Comparison of ENCODE assay signal across 1 cellular context in the genomic region with DNA sequence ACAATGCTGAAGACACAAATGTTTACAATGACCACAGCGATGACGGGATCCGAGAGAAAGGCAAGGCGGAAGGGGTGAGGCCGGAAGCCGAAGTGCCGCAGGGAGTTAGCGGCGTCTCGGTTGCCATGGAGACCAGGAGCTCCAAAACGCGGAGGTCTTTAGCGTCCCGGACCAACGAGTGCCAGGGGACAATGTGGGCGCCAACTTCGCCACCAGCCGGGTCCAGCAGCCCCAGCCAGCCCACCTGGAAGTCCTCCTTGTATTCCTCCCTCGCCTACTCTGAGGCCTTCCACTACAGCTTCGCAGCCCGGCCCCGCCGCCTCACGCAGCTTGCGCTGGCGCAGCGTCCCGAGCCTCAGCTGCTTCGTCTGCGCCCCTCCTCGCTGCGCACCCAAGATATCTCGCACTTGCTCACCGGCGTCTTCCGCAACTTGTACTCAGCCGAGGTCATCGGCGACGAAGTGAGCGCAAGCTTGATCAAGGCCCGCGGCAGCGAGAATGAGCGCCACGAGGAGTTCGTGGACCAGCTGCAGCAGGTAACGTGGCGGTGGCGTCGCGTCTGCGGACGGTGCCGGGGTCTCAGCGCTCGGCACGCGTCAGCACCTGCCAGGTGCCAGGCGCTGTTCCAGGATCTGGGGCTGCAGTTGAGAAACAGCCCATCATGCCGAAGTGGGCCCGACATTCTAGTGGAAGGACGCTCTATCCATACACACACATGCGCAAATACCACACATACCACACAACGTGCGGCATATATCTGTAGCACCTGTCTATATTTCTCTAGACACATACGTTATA.
A peak's percentile ranks its signal among the peaks of the same experiment; 100 is the strongest.
TF ChIP-seq lines count a peak whose summit lies in the region.

A gene with protein sequence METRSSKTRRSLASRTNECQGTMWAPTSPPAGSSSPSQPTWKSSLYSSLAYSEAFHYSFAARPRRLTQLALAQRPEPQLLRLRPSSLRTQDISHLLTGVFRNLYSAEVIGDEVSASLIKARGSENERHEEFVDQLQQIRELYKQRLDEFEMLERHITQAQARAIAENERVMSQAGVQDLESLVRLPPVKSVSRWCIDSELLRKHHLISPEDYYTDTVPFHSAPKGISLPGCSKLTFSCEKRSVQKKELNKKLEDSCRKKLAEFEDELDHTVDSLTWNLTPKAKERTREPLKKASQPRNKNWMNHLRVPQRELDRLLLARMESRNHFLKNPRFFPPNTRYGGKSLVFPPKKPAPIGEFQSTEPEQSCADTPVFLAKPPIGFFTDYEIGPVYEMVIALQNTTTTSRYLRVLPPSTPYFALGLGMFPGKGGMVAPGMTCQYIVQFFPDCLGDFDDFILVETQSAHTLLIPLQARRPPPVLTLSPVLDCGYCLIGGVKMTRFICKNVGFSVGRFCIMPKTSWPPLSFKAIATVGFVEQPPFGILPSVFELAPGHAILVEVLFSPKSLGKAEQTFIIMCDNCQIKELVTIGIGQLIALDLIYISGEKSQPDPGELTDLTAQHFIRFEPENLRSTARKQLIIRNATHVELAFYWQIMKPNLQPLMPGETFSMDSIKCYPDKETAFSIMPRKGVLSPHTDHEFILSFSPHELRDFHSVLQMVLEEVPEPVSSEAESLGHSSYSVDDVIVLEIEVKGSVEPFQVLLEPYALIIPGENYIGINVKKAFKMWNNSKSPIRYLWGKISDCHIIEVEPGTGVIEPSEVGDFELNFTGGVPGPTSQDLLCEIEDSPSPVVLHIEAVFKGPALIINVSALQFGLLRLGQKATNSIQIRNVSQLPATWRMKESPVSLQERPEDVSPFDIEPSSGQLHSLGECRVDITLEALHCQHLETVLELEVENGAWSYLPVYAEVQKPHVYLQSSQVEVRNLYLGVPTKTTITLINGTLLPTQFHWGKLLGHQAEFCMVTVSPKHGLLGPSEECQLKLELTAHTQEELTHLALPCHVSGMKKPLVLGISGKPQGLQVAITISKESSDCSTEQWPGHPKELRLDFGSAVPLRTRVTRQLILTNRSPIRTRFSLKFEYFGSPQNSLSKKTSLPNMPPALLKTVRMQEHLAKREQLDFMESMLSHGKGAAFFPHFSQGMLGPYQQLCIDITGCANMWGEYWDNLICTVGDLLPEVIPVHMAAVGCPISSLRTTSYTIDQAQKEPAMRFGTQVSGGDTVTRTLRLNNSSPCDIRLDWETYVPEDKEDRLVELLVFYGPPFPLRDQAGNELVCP (N-terminal part only) (plus strand): TSS at position 108 of the 798 bp plus-strand sequence. CDS start 18 bp downstream, at position 126.

TF ChIP-seq in WTC11, 78 proteins besides CTCF, POLR2A, EP300 and RAD21 (continued from another document):
- TF ChIP-seq, protein P1, sequence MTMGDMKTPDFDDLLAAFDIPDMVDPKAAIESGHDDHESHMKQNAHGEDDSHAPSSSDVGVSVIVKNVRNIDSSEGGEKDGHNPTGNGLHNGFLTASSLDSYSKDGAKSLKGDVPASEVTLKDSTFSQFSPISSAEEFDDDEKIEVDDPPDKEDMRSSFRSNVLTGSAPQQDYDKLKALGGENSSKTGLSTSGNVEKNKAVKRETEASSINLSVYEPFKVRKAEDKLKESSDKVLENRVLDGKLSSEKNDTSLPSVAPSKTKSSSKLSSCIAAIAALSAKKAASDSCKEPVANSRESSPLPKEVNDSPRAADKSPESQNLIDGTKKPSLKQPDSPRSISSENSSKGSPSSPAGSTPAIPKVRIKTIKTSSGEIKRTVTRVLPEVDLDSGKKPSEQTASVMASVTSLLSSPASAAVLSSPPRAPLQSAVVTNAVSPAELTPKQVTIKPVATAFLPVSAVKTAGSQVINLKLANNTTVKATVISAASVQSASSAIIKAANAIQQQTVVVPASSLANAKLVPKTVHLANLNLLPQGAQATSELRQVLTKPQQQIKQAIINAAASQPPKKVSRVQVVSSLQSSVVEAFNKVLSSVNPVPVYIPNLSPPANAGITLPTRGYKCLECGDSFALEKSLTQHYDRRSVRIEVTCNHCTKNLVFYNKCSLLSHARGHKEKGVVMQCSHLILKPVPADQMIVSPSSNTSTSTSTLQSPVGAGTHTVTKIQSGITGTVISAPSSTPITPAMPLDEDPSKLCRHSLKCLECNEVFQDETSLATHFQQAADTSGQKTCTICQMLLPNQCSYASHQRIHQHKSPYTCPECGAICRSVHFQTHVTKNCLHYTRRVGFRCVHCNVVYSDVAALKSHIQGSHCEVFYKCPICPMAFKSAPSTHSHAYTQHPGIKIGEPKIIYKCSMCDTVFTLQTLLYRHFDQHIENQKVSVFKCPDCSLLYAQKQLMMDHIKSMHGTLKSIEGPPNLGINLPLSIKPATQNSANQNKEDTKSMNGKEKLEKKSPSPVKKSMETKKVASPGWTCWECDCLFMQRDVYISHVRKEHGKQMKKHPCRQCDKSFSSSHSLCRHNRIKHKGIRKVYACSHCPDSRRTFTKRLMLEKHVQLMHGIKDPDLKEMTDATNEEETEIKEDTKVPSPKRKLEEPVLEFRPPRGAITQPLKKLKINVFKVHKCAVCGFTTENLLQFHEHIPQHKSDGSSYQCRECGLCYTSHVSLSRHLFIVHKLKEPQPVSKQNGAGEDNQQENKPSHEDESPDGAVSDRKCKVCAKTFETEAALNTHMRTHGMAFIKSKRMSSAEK (CRISPR knock-in tag; IDR thresholded peaks at IDR 0.05; ENCODE audit: borderline replicate concordance) = no peak
- TF ChIP-seq, protein P2, sequence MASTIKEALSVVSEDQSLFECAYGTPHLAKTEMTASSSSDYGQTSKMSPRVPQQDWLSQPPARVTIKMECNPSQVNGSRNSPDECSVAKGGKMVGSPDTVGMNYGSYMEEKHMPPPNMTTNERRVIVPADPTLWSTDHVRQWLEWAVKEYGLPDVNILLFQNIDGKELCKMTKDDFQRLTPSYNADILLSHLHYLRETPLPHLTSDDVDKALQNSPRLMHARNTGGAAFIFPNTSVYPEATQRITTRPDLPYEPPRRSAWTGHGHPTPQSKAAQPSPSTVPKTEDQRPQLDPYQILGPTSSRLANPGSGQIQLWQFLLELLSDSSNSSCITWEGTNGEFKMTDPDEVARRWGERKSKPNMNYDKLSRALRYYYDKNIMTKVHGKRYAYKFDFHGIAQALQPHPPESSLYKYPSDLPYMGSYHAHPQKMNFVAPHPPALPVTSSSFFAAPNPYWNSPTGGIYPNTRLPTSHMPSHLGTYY (CRISPR knock-in tag; IDR thresholded peaks at IDR 0.05) = no peak
- TF ChIP-seq NFE2L1 (CRISPR knock-in tag; IDR thresholded peaks at IDR 0.05) = peak; percentile 76; the same call in 1 of the 2 replicates
- TF ChIP-seq NR2C2 (CRISPR knock-in tag; IDR thresholded peaks at IDR 0.05) = peak; percentile 84
- TF ChIP-seq, protein P3, sequence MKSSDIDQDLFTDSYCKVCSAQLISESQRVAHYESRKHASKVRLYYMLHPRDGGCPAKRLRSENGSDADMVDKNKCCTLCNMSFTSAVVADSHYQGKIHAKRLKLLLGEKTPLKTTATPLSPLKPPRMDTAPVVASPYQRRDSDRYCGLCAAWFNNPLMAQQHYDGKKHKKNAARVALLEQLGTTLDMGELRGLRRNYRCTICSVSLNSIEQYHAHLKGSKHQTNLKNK (CRISPR knock-in tag; IDR thresholded peaks at IDR 0.05) = no peak
- TF ChIP-seq TEAD4 (CRISPR knock-in tag; IDR thresholded peaks at IDR 0.05) = peak; percentile 73; the same call in 1 of the 2 replicates
- TF ChIP-seq CBFB (CRISPR knock-in tag; IDR thresholded peaks at IDR 0.05; ENCODE audit: low read depth) = peak; percentile 92; the same call in 1 of the 2 replicates
- TF ChIP-seq, protein P4, sequence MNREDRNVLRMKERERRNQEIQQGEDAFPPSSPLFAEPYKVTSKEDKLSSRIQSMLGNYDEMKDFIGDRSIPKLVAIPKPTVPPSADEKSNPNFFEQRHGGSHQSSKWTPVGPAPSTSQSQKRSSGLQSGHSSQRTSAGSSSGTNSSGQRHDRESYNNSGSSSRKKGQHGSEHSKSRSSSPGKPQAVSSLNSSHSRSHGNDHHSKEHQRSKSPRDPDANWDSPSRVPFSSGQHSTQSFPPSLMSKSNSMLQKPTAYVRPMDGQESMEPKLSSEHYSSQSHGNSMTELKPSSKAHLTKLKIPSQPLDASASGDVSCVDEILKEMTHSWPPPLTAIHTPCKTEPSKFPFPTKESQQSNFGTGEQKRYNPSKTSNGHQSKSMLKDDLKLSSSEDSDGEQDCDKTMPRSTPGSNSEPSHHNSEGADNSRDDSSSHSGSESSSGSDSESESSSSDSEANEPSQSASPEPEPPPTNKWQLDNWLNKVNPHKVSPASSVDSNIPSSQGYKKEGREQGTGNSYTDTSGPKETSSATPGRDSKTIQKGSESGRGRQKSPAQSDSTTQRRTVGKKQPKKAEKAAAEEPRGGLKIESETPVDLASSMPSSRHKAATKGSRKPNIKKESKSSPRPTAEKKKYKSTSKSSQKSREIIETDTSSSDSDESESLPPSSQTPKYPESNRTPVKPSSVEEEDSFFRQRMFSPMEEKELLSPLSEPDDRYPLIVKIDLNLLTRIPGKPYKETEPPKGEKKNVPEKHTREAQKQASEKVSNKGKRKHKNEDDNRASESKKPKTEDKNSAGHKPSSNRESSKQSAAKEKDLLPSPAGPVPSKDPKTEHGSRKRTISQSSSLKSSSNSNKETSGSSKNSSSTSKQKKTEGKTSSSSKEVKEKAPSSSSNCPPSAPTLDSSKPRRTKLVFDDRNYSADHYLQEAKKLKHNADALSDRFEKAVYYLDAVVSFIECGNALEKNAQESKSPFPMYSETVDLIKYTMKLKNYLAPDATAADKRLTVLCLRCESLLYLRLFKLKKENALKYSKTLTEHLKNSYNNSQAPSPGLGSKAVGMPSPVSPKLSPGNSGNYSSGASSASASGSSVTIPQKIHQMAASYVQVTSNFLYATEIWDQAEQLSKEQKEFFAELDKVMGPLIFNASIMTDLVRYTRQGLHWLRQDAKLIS (CRISPR knock-in tag; IDR thresholded peaks at IDR 0.05; ENCODE audit: borderline replicate concordance) = peak; percentile 94; the same call in 1 of the 2 replicates
- TF ChIP-seq, protein P5, sequence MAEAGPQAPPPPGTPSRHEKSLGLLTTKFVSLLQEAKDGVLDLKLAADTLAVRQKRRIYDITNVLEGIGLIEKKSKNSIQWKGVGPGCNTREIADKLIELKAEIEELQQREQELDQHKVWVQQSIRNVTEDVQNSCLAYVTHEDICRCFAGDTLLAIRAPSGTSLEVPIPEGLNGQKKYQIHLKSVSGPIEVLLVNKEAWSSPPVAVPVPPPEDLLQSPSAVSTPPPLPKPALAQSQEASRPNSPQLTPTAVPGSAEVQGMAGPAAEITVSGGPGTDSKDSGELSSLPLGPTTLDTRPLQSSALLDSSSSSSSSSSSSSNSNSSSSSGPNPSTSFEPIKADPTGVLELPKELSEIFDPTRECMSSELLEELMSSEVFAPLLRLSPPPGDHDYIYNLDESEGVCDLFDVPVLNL (CRISPR knock-in tag; IDR thresholded peaks at IDR 0.05; ENCODE audit: borderline replicate concordance, low read depth) = peak; percentile 78; the same call in 1 of the 2 replicates
- peak; percentile 85; the same call in 1 of the 2 replicates for TF ChIP-seq NR1H2 (CRISPR knock-in tag; IDR thresholded peaks at IDR 0.05)
- TF ChIP-seq ELF4 (CRISPR knock-in tag; IDR thresholded peaks at IDR 0.05; ENCODE audit: low read depth) = 0 out of 2 replicates have a peak, but pooled peaks have one; percentile 38
- 0 out of 2 replicates have a peak, but pooled peaks have one; percentile 25 for TF ChIP-seq SMAD4 (CRISPR knock-in tag; IDR thresholded peaks at IDR 0.05)
- TF ChIP-seq ZNF416 (CRISPR knock-in tag; IDR thresholded peaks at IDR 0.05) = no peak
- peak; percentile 92 for TF ChIP-seq CREB1 (CRISPR knock-in tag; IDR thresholded peaks at IDR 0.05)
- peak; percentile 94 for TF ChIP-seq SMAD3 (CRISPR knock-in tag; IDR thresholded peaks at IDR 0.05; ENCODE audit: borderline replicate concordance)
- TF ChIP-seq, protein P6, sequence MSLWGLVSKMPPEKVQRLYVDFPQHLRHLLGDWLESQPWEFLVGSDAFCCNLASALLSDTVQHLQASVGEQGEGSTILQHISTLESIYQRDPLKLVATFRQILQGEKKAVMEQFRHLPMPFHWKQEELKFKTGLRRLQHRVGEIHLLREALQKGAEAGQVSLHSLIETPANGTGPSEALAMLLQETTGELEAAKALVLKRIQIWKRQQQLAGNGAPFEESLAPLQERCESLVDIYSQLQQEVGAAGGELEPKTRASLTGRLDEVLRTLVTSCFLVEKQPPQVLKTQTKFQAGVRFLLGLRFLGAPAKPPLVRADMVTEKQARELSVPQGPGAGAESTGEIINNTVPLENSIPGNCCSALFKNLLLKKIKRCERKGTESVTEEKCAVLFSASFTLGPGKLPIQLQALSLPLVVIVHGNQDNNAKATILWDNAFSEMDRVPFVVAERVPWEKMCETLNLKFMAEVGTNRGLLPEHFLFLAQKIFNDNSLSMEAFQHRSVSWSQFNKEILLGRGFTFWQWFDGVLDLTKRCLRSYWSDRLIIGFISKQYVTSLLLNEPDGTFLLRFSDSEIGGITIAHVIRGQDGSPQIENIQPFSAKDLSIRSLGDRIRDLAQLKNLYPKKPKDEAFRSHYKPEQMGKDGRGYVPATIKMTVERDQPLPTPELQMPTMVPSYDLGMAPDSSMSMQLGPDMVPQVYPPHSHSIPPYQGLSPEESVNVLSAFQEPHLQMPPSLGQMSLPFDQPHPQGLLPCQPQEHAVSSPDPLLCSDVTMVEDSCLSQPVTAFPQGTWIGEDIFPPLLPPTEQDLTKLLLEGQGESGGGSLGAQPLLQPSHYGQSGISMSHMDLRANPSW (CRISPR knock-in tag; conservative IDR thresholded peaks at IDR 0.05; ENCODE audit: low read depth) = peak; percentile 80; the same call in 1 of the 2 replicates
